In the genomic region with DNA sequence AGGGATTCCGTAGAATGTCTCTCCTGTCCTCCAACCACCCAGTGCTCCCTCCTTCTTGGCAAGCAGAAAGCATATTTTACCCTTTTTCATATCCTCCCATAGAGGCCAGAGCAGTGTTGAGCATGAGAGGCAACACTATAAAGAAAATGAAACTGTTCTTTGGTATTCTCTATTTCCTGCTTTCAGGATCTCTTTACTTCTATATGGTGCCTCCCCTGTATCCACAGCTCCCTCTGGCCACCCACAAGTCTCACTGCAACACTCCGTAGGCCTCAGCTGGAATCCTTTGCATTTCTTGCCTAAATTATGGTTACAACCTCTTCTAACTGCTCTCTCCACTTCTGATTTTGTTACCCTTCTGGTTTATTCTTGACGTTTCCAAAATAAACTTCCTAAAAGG, we compare ENCODE assay signal across 7 cellular contexts.
DNase-seq lines count a peak whose midpoint lies in the region; ATAC-seq, FAIRE-seq and TF ChIP-seq lines count a peak whose summit lies in the region.

No MANE protein-coding gene starts in this region.

- H3K36me3 Mint-ChIP-seq in astrocyte (ENCODE audit: low read depth, unreplicated experiment) = no peaks in the 10 kb centered on the region

- H3K27me3 ChIP-seq in astrocyte (ENCODE audit: insufficient read depth, low read length) = no peaks in the 10 kb centered on the region
- no peaks in the 10 kb centered on the region for H3K27me3 ChIP-seq in kidney epithelial cell (ENCODE audit: control insufficient read depth, insufficient read depth, low read length)
- H3K27me3 ChIP-seq in upper lobe of left lung = no peaks in the 10 kb centered on the region

- WGBS in upper lobe of left lung, 2 donors = 30 to 41% methylated on average over 3 of the region's 3 CpGs

- no peaks in the 10 kb centered on the region for H3K9me3 Mint-ChIP-seq in astrocyte (ENCODE audit: unreplicated experiment)

- H3K9me3 ChIP-seq in astrocyte (ENCODE audit: insufficient read depth, low read depth, low read length) (no peaks in the 10 kb centered on the region), upper lobe of left lung (no peaks in the 10 kb centered on the region)

- H2AFZ ChIP-seq in astrocyte (ENCODE audit: low read depth, low read length) = peak overlapping the region; percentile 36

- TF ChIP-seq POLR2A in upper lobe of left lung (IDR thresholded peaks at IDR 0.05) = no peak

- H3K4me3 Mint-ChIP-seq in astrocyte (ENCODE audit: unreplicated experiment) = no peak overlapping the region

- no peaks in the 10 kb centered on the region for H3K36me3 ChIP-seq in astrocyte (ENCODE audit: insufficient read depth, low read length)
- no peaks in the 10 kb centered on the region for H3K36me3 ChIP-seq in kidney epithelial cell (ENCODE audit: control insufficient read depth, insufficient read depth, low read length)
- no peaks in the 10 kb centered on the region for H3K36me3 ChIP-seq in upper lobe of left lung

- H3K27me3 Mint-ChIP-seq in astrocyte (ENCODE audit: low read depth, unreplicated experiment) = no peaks in the 10 kb centered on the region

- H3K4me1 Mint-ChIP-seq in astrocyte (ENCODE audit: low read depth, unreplicated experiment) = no peaks in the 10 kb centered on the region

- no peak overlapping the region for H3K4me2 ChIP-seq in astrocyte (ENCODE audit: low read length)

- H3K27ac Mint-ChIP-seq in astrocyte (ENCODE audit: unreplicated experiment) = no peak overlapping the region

- no peak overlapping the region for H3K9ac ChIP-seq in astrocyte (ENCODE audit: low read length)

- no peaks in the 10 kb centered on the region for H4K20me1 ChIP-seq in astrocyte (ENCODE audit: insufficient read depth, low read length)

- no peaks in the 10 kb centered on the region for H3K79me2 ChIP-seq in astrocyte (ENCODE audit: insufficient read depth, low read length)

- no peaks in the 10 kb centered on the region for H3K4me1 ChIP-seq in astrocyte (ENCODE audit: insufficient read depth, low read length)
- peaks cover 6 to 18% (median 9%) of the 10 kb centered on the region in 4 donors for H3K4me1 ChIP-seq in upper lobe of left lung

- peak; percentile 71 for ATAC-seq in GM19397 (IDR thresholded peaks at IDR 0.05; ENCODE audit: unreplicated experiment)
- peak; percentile 95 for ATAC-seq in HG03280 (IDR thresholded peaks at IDR 0.05; ENCODE audit: unreplicated experiment)
- ATAC-seq in upper lobe of left lung (ENCODE audit: low FRiP score in 2 of 2) = peak; percentile 81

- no peak overlapping the region for H3K27ac ChIP-seq in astrocyte (ENCODE audit: low read depth, low read length)
- peak overlapping the region in 2 of 4 donors; percentile 50 to 51 for H3K27ac ChIP-seq in upper lobe of left lung

- no peak for FAIRE-seq in astrocyte (lab: Jason Lieb, UNC)

- DNase-seq in ELR (ENCODE audit: low read depth) = peak; percentile 57
- peak; percentile 18 for DNase-seq in NCI-H774 (lab: John Stamatoyannopoulos, UW)
- peak; percentile 41 for DNase-seq in astrocyte (ENCODE audit: low read depth)
- DNase-seq in kidney epithelial cell (ENCODE audit: low read depth) = no peak
- peak in 1 of 2 donors; percentile 33 for DNase-seq in upper lobe of left lung

- H3K4me3 ChIP-seq in astrocyte (ENCODE audit: insufficient read depth, low read depth, low read length) (no peak overlapping the region), kidney epithelial cell (ENCODE audit: low read depth, low read length) (no peak overlapping the region), upper lobe of left lung (no peak overlapping the region)

- TF ChIP-seq EP300 in upper lobe of left lung (IDR thresholded peaks at IDR 0.05) = no peak

- TF ChIP-seq CTCF in astrocyte (IDR thresholded peaks at IDR 0.05; ENCODE audit: insufficient read depth, low read depth, low read length) (no peak), kidney epithelial cell (IDR thresholded peaks at IDR 0.05; ENCODE audit: insufficient read depth, low read length, poor library complexity, severe bottlenecking) (peak; percentile 66), upper lobe of left lung (IDR thresholded peaks at IDR 0.05) (peak in 3 of 6 experiments; percentile 3 to 19 (median 15))
